Comparison of ENCODE assay signal across 8 cellular contexts in genomic region chr10:38390725-38391124, GRCh38.
DNase-seq lines count a peak whose midpoint lies in the region; ATAC-seq and TF ChIP-seq lines count a peak whose summit lies in the region.
"Not testable (repeated sequence)": the region's sequence is repeated elsewhere in the genome, so short reads cannot be mapped to it uniquely, and the experiment has no call there.

No MANE protein-coding gene starts in this region.

- H3K9me3 ChIP-seq in PC-9 (ENCODE audit: insufficient read depth, low read depth); right lobe of liver: not testable (repeated sequence)

- ATAC-seq in GM19395 (IDR thresholded peaks at IDR 0.05; ENCODE audit: unreplicated experiment) (peak; percentile 62), right lobe of liver (peak in 1 of 4 donors; percentile 35)
- not testable (repeated sequence) for ATAC-seq in activated CD8-positive, alpha-beta memory T cell treated with anti-CD3 and anti-CD28 coated beads, Interleukin-2, amount 10 ng/mL, durations not matched to agents 7 days and 5 days; stimulated activated naive CD8-positive, alpha-beta T cell treated with anti-CD3 and anti-CD28 coated beads, Interleukin-15, Interleukin-2, amounts not matched to agents 100 U/mL and 50 U/mL, for 24 hours

- not testable (repeated sequence) for BruUV-seq in PC-9 (replicated peaks; lab: Mats Ljungman, UMichigan)

- H3F3A ChIP-seq in PC-9 (ENCODE audit: insufficient read depth, low read depth), result not testable (repeated sequence)

- not testable (repeated sequence) for TF ChIP-seq POLR2A in right lobe of liver (IDR thresholded peaks at IDR 0.05)

- H3K27me3 ChIP-seq in PC-9 (ENCODE audit: insufficient read depth, low read depth); right lobe of liver: not testable (repeated sequence)

- not testable (repeated sequence) for H3K4me2 ChIP-seq in PC-9

- not testable (repeated sequence) for H3K9me3 Mint-ChIP-seq in IgD-negative memory B cell; activated CD8-positive, alpha-beta memory T cell treated with anti-CD3 and anti-CD28 coated beads, Interleukin-2, amount 10 ng/mL, durations not matched to agents 7 days and 5 days (ENCODE audit: low read depth); endothelial cell (ENCODE audit: unreplicated experiment)

- H2AFZ ChIP-seq in PC-9, result not testable (repeated sequence)

- not testable (repeated sequence) for H3K36me3 ChIP-seq in PC-9 (ENCODE audit: low read depth); right lobe of liver

- not testable (repeated sequence) for H3K4me3 ChIP-seq in PC-9, right lobe of liver

- H4K20me1 ChIP-seq in PC-9 (ENCODE audit: insufficient read depth), result not testable (repeated sequence)

- intact Hi-C loops in PC-9 (cut with micrococcal nuclease; ENCODE audit: unreplicated experiment); right lobe of liver (cut with DNase I): not testable (repeated sequence)

- not testable (repeated sequence) for H3K4me1 ChIP-seq in PC-9 (replicated peaks; ENCODE audit: insufficient read depth); right lobe of liver

- DNase-seq in Caki2 (ENCODE audit: low read depth) (peak; percentile 27), PC-9 (peak in 1 of 2 experiments; percentile 27), endothelial cell (ENCODE audit: low spot score) (peak; percentile 17)
- DNase-seq in activated CD8-positive, alpha-beta memory T cell treated with anti-CD3 and anti-CD28 coated beads, Interleukin-2, amount 10 ng/mL, durations not matched to agents 7 days and 5 days, result peak; percentile 41
- not testable (repeated sequence) for DNase-seq in right lobe of liver
- peak; percentile 8 for DNase-seq in stimulated activated naive CD8-positive, alpha-beta T cell treated with anti-CD3 and anti-CD28 coated beads, Interleukin-15, Interleukin-2, amounts not matched to agents 100 U/mL and 50 U/mL, for 24 hours

- H3K27me3 Mint-ChIP-seq in IgD-negative memory B cell; activated CD8-positive, alpha-beta memory T cell treated with anti-CD3 and anti-CD28 coated beads, Interleukin-2, amount 10 ng/mL, durations not matched to agents 7 days and 5 days; endothelial cell (ENCODE audit: unreplicated experiment): not testable (repeated sequence)

- H3K79me2 ChIP-seq in PC-9 (ENCODE audit: low read depth), result not testable (repeated sequence)

- not testable (repeated sequence) for H3K9me2 ChIP-seq in PC-9 (ENCODE audit: insufficient read depth)

- 70% methylated on average over 3 of the region's 3 CpGs for WGBS in right lobe of liver (ENCODE audit: insufficient coverage, low coverage, low lambda C conversion rate, missing lambda C conversion rate)

- TF ChIP-seq CTCF in PC-9 (conservative IDR thresholded peaks at IDR 0.05) (peak; percentile 44; the same call in 1 of the 2 replicates), right lobe of liver (IDR thresholded peaks at IDR 0.05) (peak in 3 of 4 donors; percentile 11 to 39 (median 31))
- not testable (repeated sequence) for TF ChIP-seq CTCF in endothelial cell (IDR thresholded peaks at IDR 0.05; ENCODE audit: unreplicated experiment)

- H3K4me1 Mint-ChIP-seq in IgD-negative memory B cell, result peaks cover 4 to 10% (median 9%) of the 10 kb centered on the region in 3 donors
- not testable (repeated sequence) for H3K4me1 Mint-ChIP-seq in activated CD8-positive, alpha-beta memory T cell treated with anti-CD3 and anti-CD28 coated beads, Interleukin-2, amount 10 ng/mL, durations not matched to agents 7 days and 5 days; endothelial cell (ENCODE audit: unreplicated experiment)

- in situ Hi-C loops in Caki2 (cut with HindIII; ENCODE audit: low pct_unique_long_range_greater_than_20kb, low sequenced_read_pairs), result not testable (repeated sequence)

- H3K27ac Mint-ChIP-seq in IgD-negative memory B cell, result peak overlapping the region; percentile 1 to 78 (median 54)
- not testable (repeated sequence) for H3K27ac Mint-ChIP-seq in activated CD8-positive, alpha-beta memory T cell treated with anti-CD3 and anti-CD28 coated beads, Interleukin-2, amount 10 ng/mL, durations not matched to agents 7 days and 5 days; endothelial cell (ENCODE audit: unreplicated experiment)

- CTCF ChIA-PET in PC-9 (lab: Charles Lee); activated CD8-positive, alpha-beta memory T cell treated with anti-CD3 and anti-CD28 coated beads, Interleukin-2, amount 10 ng/mL, durations not matched to agents 7 days and 5 days (lab: Charles Lee): not testable (repeated sequence)

- not testable (repeated sequence) for H3K27ac ChIP-seq in PC-9, right lobe of liver

- H3K4me3 Mint-ChIP-seq in IgD-negative memory B cell, result peak overlapping the region; percentile 11 to 95 (median 65)
- not testable (repeated sequence) for H3K4me3 Mint-ChIP-seq in activated CD8-positive, alpha-beta memory T cell treated with anti-CD3 and anti-CD28 coated beads, Interleukin-2, amount 10 ng/mL, durations not matched to agents 7 days and 5 days; endothelial cell (ENCODE audit: unreplicated experiment)

- H3K36me3 Mint-ChIP-seq in IgD-negative memory B cell; activated CD8-positive, alpha-beta memory T cell treated with anti-CD3 and anti-CD28 coated beads, Interleukin-2, amount 10 ng/mL, durations not matched to agents 7 days and 5 days; endothelial cell (ENCODE audit: low read depth, unreplicated experiment): not testable (repeated sequence)

- POLR2A ChIA-PET in PC-9 (lab: Charles Lee; ENCODE audit: unreplicated experiment), result not testable (repeated sequence)
